ENCODE assay signal across 18 cellular contexts in the genomic region with DNA sequence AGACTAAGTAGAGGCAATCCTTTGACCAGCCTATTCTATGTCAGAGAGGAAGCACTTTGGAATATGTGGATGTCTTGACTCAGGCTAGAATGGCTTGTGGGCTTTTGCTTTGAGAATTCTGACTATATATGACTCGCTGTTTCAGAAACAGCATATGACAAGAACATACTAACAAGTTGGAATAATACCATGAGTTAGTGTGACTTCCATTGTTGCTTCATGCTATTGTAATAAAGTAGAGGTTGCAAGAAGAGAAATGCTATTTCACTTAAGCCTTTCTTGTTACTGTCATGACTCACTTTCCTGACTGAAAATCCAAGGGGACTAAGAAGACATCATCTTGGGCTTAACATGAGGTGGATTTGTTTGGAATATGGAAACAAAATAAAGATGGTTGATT.
A peak's percentile ranks its signal among the peaks of the same experiment; 100 is the strongest.
DNase-seq lines count a peak whose midpoint lies in the region; ATAC-seq and TF ChIP-seq lines count a peak whose summit lies in the region.
"Had no signal": no experiment of that assay in that cellular context is flagged by ENCODE, and none has a peak within 500 bp of the region (broad histone marks: within the 10 kb centered on the region; RNA-seq: fewer than 3 reads in every experiment).

No MANE protein-coding gene starts in this region.

- H3K14ac ChIP-seq in IMR-90 (replicated peaks; ENCODE audit: low read depth, low read length), result no peak overlapping the region

- in situ Hi-C loops in IMR-90 (cut with MboI; ENCODE audit: low sequenced_read_pairs), result no loop called here

- no peak for TF ChIP-seq RAD21 in IMR-90 (IDR thresholded peaks at IDR 0.05; ENCODE audit: low read length)

- no peak overlapping the region for H2AK9ac ChIP-seq in IMR-90 (replicated peaks; ENCODE audit: low read depth, low read length, poor library complexity)

- no peak for TF ChIP-seq CTCF in IMR-90 (conservative IDR thresholded peaks at IDR 0.05; ENCODE audit: low read depth, low read length)
- no peak for TF ChIP-seq CTCF in cardiac fibroblast (IDR thresholded peaks at IDR 0.05; ENCODE audit: low read depth, low read length)

- no peak overlapping the region for H4K91ac ChIP-seq in IMR-90 (ENCODE audit: insufficient read depth, low read depth, low read length)

- intact Hi-C loops in IMR-90 (cut with micrococcal nuclease), result no loop called here

- H3K56ac ChIP-seq in IMR-90 (ENCODE audit: extremely low read depth, insufficient read depth, low read length), result no peak overlapping the region

- peaks cover 0 to 7% of the 10 kb centered on the region in 2 experiments; a peak in 1 of 4 replicates for H3K79me1 ChIP-seq in IMR-90 (ENCODE audit: low read depth in 1 of 2, low read length in 2 of 2)

- peak overlapping the region; percentile 32; the same call in 2 of the 3 replicates for H2BK15ac ChIP-seq in IMR-90 (ENCODE audit: low read depth, low read length)

- H3K9me3 ChIP-seq in IMR-90 (ENCODE audit: control insufficient read depth, insufficient read depth, low read length), result no peaks in the 10 kb centered on the region

- no peak overlapping the region for H3K4me3 ChIP-seq in IMR-90 (ENCODE audit: insufficient read depth, low read depth, low read length)
- no peak overlapping the region for H3K4me3 ChIP-seq in cardiac fibroblast (replicated peaks in 1 of 2; ENCODE audit: low read depth in 2 of 2, low read length in 2 of 2)

- no peaks in the 10 kb centered on the region; the same call in 1 of the 2 replicates for H3K36me3 ChIP-seq in IMR-90 (ENCODE audit: control insufficient read depth, insufficient read depth, low read length)

- peaks cover 11% of the 10 kb centered on the region; the same call in 1 of the 2 replicates for H3K9me1 ChIP-seq in IMR-90 (ENCODE audit: insufficient read depth, low read length)

- no peak overlapping the region; the same call in 1 of the 2 replicates for H3K18ac ChIP-seq in IMR-90 (ENCODE audit: low read depth, low read length)

- H4K5ac ChIP-seq in IMR-90 (ENCODE audit: low read depth, low read length), result no peak overlapping the region

- H4K8ac ChIP-seq in IMR-90 (ENCODE audit: low read depth in 2 of 2, low read length in 2 of 2), result no peak overlapping the region; a peak in 1 of 4 replicates

- DNase-seq in AG08395 (ENCODE audit: low spot score), result peak; percentile 34
- DNase-seq in IMR-90, result peak; percentile 81
- DNase-seq in cardiac fibroblast (ENCODE audit: low read depth in 2 of 2), result peak; percentile 22 to 82
- DNase-seq in iris pigment epithelial cell (ENCODE audit: low read depth), result peak; percentile 50
- DNase-seq in T-helper 2 cell, result no peak
- DNase-seq in T1000 (lab: John Stamatoyannopoulos, UW), result no peak
- no peak for DNase-seq in NCI-H2081 treated with DMSO at 0.1 percent for 48 hours (lab: John Stamatoyannopoulos, UW)
- DNase-seq: activated CD4-positive, alpha-beta memory T cell treated with anti-CD3 and anti-CD28 coated beads, Interleukin-2, amount 10 ng/mL, durations not matched to agents 7 days and 5 days; activated T-cell treated with anti-CD3 and anti-CD28 coated beads, Interleukin-2, amount 50 U/mL, for 1 hour; CD4-positive, alpha-beta T cell; GOT3; hypothalamus; mesendoderm; NCI-H1694 treated with DMSO at 0.1 percent for 48 hours; NK-92 treated with Interleukin-12 subunit alpha and Interleukin-12 subunit beta, amount 100 ng/mL, for 24 hours; stimulated activated CD4-positive, alpha-beta T cell treated with anti-CD3 and anti-CD28 coated beads, Interleukin-12 subunit alpha, Interleukin-12 subunit beta, amount 100 ng/mL, for 4 hours had no signal

- no CpG with 5 or more reads among the region's 1 CpG for WGBS in IMR-90 (ENCODE audit: extremely low coverage in 2 of 2, insufficient read length in 1 of 2), 2 experiments

- H2AFZ ChIP-seq in IMR-90 (replicated peaks; ENCODE audit: low read length, poor library complexity), result no peak overlapping the region

- H3K27ac ChIP-seq in IMR-90 (ENCODE audit: insufficient read depth, low read length), result no peak overlapping the region

- H3K27me3 ChIP-seq in IMR-90 (ENCODE audit: control insufficient read depth, insufficient read depth, low read length), result no peaks in the 10 kb centered on the region

- POLR2A ChIA-PET in IMR-90 (lab: Charles Lee; ENCODE audit: unreplicated experiment), result interaction anchor here (0.6 kb wide), 1 partner anchor 114 kb away, joined by 4 read pairs; no protein-coding TSS in a partner anchor

- BruUV-seq in IMR-90 (replicated peaks; lab: Mats Ljungman, UMichigan), result no TSS peak

- no peak overlapping the region for H2BK5ac ChIP-seq in IMR-90 (ENCODE audit: low read depth, low read length, poor library complexity, severe bottlenecking)

- peaks cover 6% of the 10 kb centered on the region for H3K4me1 ChIP-seq in IMR-90 (ENCODE audit: control insufficient read depth, insufficient read depth, low read length)

- no peak for TF ChIP-seq POLR2A in IMR-90 (IDR thresholded peaks at IDR 0.05; ENCODE audit: low read depth, low read length)

- peak overlapping the region; percentile 44; the same call in 1 of the 2 replicates for H2AK5ac ChIP-seq in IMR-90 (ENCODE audit: low read depth, low read length)

- H3K4me2 ChIP-seq in IMR-90 (ENCODE audit: low read depth, low read length), result no peak overlapping the region

- dilution Hi-C loops in IMR-90 (cut with HindIII; ENCODE audit: low sequenced_read_pairs, unreplicated experiment), result no loop called here

- no peak overlapping the region; the same call in 1 of the 2 replicates for H3K4ac ChIP-seq in IMR-90 (ENCODE audit: low read depth, low read length)

- H4K20me1 ChIP-seq in IMR-90 (ENCODE audit: insufficient read depth, low read length), result no peaks in the 10 kb centered on the region

- H2BK120ac ChIP-seq in IMR-90 (ENCODE audit: low read depth, low read length), result peak overlapping the region; percentile 59; the same call in 1 of the 2 replicates

- H3K9ac ChIP-seq in IMR-90 (ENCODE audit: low read depth, low read length), result no peak overlapping the region

- CTCF ChIA-PET in IMR-90 (lab: Yijun Ruan, JAX), result no interaction called here

- ATAC-seq in IMR-90 (ENCODE audit: low read depth) (peak; percentile 17; the same call in 1 of the 2 replicates), GM18517 (IDR thresholded peaks at IDR 0.05; ENCODE audit: unreplicated experiment) (no peak)
- ATAC-seq: HepG2 had no signal

- H3K23ac ChIP-seq in IMR-90 (ENCODE audit: low read depth, low read length), result no peak overlapping the region

- H2BK20ac ChIP-seq in IMR-90 (ENCODE audit: low read depth, low read length), result peak overlapping the region; percentile 44; the same call in 1 of the 2 replicates

TF ChIP-seq in IMR-90, 13 proteins besides CTCF, POLR2A, EP300 and RAD21:
- TF ChIP-seq CEBPB (IDR thresholded peaks at IDR 0.05; ENCODE audit: low read depth, low read length) (peak; percentile 86), USF2 (IDR thresholded peaks at IDR 0.05; ENCODE audit: low read depth, low read length) (no peak), MAFK (IDR thresholded peaks at IDR 0.05; ENCODE audit: low read depth, low read length) (no peak), FOS (IDR thresholded peaks at IDR 0.05; ENCODE audit: low read depth, low read length) (0 out of 2 replicates have a peak, but pooled peaks have one; percentile 15)
- TF ChIP-seq, protein P1, sequence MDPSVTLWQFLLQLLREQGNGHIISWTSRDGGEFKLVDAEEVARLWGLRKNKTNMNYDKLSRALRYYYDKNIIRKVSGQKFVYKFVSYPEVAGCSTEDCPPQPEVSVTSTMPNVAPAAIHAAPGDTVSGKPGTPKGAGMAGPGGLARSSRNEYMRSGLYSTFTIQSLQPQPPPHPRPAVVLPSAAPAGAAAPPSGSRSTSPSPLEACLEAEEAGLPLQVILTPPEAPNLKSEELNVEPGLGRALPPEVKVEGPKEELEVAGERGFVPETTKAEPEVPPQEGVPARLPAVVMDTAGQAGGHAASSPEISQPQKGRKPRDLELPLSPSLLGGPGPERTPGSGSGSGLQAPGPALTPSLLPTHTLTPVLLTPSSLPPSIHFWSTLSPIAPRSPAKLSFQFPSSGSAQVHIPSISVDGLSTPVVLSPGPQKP (IDR thresholded peaks at IDR 0.05; ENCODE audit: borderline replicate concordance, low read depth, low read length), result no peak
TF ChIP-seq in IMR-90: peak in this region for 2.

Comparison
In these comparisons a context has a peak if more than half of its experiments do, and no peak if none do; other contexts are left out.
1. DNase-seq: peak in AG08395 (single experiment), IMR-90 (single experiment), cardiac fibroblast (2 of 2) and iris pigment epithelial cell (single experiment); none in T-helper 2 cell (0 of 5), T1000 (single experiment) and NCI-H2081 treated with DMSO at 0.1 percent for 48 hours (single experiment).